ENCODE assay signal across 10 cellular contexts in genomic region chr11:315516-315994, GRCh38. TPM values are rescaled to one million over a fixed set of nuclear protein-coding genes. Genes with fewer than 3 reads are reported as not detected.
A peak's percentile ranks its signal among the peaks of the same experiment; 100 is the strongest.
DNase-seq lines count a peak whose midpoint lies in the region; FAIRE-seq and TF ChIP-seq lines count a peak whose summit lies in the region.
"Had no signal": no experiment of that assay in that cellular context is flagged by ENCODE, and none has a peak within 500 bp of the region (broad histone marks: within the 10 kb centered on the region; RNA-seq: fewer than 3 reads in every experiment).

No MANE protein-coding gene starts in this region.

- DNase-seq in GM12865 (ENCODE audit: low read depth) = no peak
- DNase-seq in activated CD4-positive, alpha-beta memory T cell treated with anti-CD3 and anti-CD28 coated beads, Interleukin-2, amount 10 ng/mL, durations not matched to agents 7 days and 5 days = no peak
- DNase-seq in skeletal muscle cell (ENCODE audit: low read depth) = no peak
- DNase-seq in Ammon's horn (ENCODE audit: low spot score) = no peak
- DNase-seq in NK-92 treated with Interleukin-12 subunit alpha and Interleukin-12 subunit beta, amount 100 ng/mL, for 24 hours (lab: John Stamatoyannopoulos, UW) = no peak
- DNase-seq in GM12892 (ENCODE audit: insufficient read length) = no peak
- DNase-seq in effector CD4-positive, alpha-beta T cell = no peak
- DNase-seq: cortex of kidney had no signal

- no peaks in the 10 kb centered on the region for H3K9me3 Mint-ChIP-seq in activated CD4-positive, alpha-beta memory T cell treated with anti-CD3 and anti-CD28 coated beads, Interleukin-2, amount 10 ng/mL, durations not matched to agents 7 days and 5 days

- POLR2A ChIA-PET in activated CD4-positive, alpha-beta memory T cell treated with anti-CD3 and anti-CD28 coated beads, Interleukin-2, amount 10 ng/mL, durations not matched to agents 7 days and 5 days (lab: Charles Lee) = interaction anchor here (0.9 to 7.2 kb wide), 20 partner anchors 9 to 191 kb away, joined by 3 to 85 read pairs (median 6); partner anchors contain the start of genes BET1L, IFITM5, NLRP6 and PSMD13

- peak overlapping the region; percentile 96 for H3K27ac Mint-ChIP-seq in activated CD4-positive, alpha-beta memory T cell treated with anti-CD3 and anti-CD28 coated beads, Interleukin-2, amount 10 ng/mL, durations not matched to agents 7 days and 5 days

- CTCF ChIA-PET in activated CD4-positive, alpha-beta memory T cell treated with anti-CD3 and anti-CD28 coated beads, Interleukin-2, amount 10 ng/mL, durations not matched to agents 7 days and 5 days (lab: Charles Lee) = interaction anchor here (1.2 to 3.2 kb wide), 6 partner anchors 10 to 134 kb away, joined by 3 to 30 read pairs (median 8); partner anchors contain the start of gene PTDSS2

- TF ChIP-seq POLR2A in GM12892 (IDR thresholded peaks at IDR 0.05; ENCODE audit: low read depth, low read length) = no peak; the same call in 1 of the 2 replicates

- H3K4me3 Mint-ChIP-seq in activated CD4-positive, alpha-beta memory T cell treated with anti-CD3 and anti-CD28 coated beads, Interleukin-2, amount 10 ng/mL, durations not matched to agents 7 days and 5 days = peak overlapping the region; percentile 88

- peaks cover 4% of the 10 kb centered on the region for H3K27me3 Mint-ChIP-seq in activated CD4-positive, alpha-beta memory T cell treated with anti-CD3 and anti-CD28 coated beads, Interleukin-2, amount 10 ng/mL, durations not matched to agents 7 days and 5 days

- FAIRE-seq in GM12892 (lab: Jason Lieb, UNC) = no peak

- no peak for TF ChIP-seq CTCF in GM12865 (IDR thresholded peaks at IDR 0.05; ENCODE audit: insufficient read depth, low read depth, low read length, missing control alignments)

- H3K4me1 Mint-ChIP-seq in activated CD4-positive, alpha-beta memory T cell treated with anti-CD3 and anti-CD28 coated beads, Interleukin-2, amount 10 ng/mL, durations not matched to agents 7 days and 5 days = peaks cover 42% of the 10 kb centered on the region

- peaks cover 57% of the 10 kb centered on the region for H3K36me3 Mint-ChIP-seq in activated CD4-positive, alpha-beta memory T cell treated with anti-CD3 and anti-CD28 coated beads, Interleukin-2, amount 10 ng/mL, durations not matched to agents 7 days and 5 days (ENCODE audit: low read depth)

- H3K4me3 ChIP-seq in GM12865 (ENCODE audit: low read depth, low read length) (peak overlapping the region; percentile 74), iPS-11a (ENCODE audit: low read depth, low read length) (peak overlapping the region; percentile 75), skeletal muscle cell (ENCODE audit: low read depth, low read length) (peak overlapping the region; percentile 52)
- H3K4me3 ChIP-seq: SJSA1 had no signal

RNA-seq across cellular contexts. Expression of gene IFITM1, which starts 1.7 kb away (rescaled TPM):
- 1,000 to 10,000 TPM; 1,010 to 1,055 TPM for total RNA-seq in activated CD4-positive, alpha-beta memory T cell treated with anti-CD3 and anti-CD28 coated beads, Interleukin-2, amount 10 ng/mL, durations not matched to agents 7 days and 5 days
- polyA plus RNA-seq in GM12892 (2012; ENCODE audit: missing spikeins) = 237 TPM

RNA-seq across cellular contexts. Expression of gene IFITM3, which starts 5.1 kb away (rescaled TPM):
- total RNA-seq in activated CD4-positive, alpha-beta memory T cell treated with anti-CD3 and anti-CD28 coated beads, Interleukin-2, amount 10 ng/mL, durations not matched to agents 7 days and 5 days = 10 to 100 TPM; 52.3 to 58.8 TPM
- polyA plus RNA-seq in GM12892 (2012; ENCODE audit: missing spikeins) = 1.7 TPM

RNA-seq across cellular contexts. Expression of gene IFITM2, which starts 7.9 kb away (rescaled TPM):
- 1,000 to 10,000 TPM; 1,637 to 1,643 TPM for total RNA-seq in activated CD4-positive, alpha-beta memory T cell treated with anti-CD3 and anti-CD28 coated beads, Interleukin-2, amount 10 ng/mL, durations not matched to agents 7 days and 5 days
- polyA plus RNA-seq in GM12892 (2012; ENCODE audit: missing spikeins) = 157 TPM

RNA-seq across cellular contexts. Expression of gene IFITM5, which starts 16.2 kb away (rescaled TPM):
- total RNA-seq in activated CD4-positive, alpha-beta memory T cell treated with anti-CD3 and anti-CD28 coated beads, Interleukin-2, amount 10 ng/mL, durations not matched to agents 7 days and 5 days = not detected
- not detected for polyA plus RNA-seq in GM12892 (2012; ENCODE audit: missing spikeins)
- total RNA-seq: SJSA1 had no signal

RNA-seq across cellular contexts. Expression of gene PGGHG, which starts 26.6 kb away (rescaled TPM):
- total RNA-seq in activated CD4-positive, alpha-beta memory T cell treated with anti-CD3 and anti-CD28 coated beads, Interleukin-2, amount 10 ng/mL, durations not matched to agents 7 days and 5 days = 100 to 1,000 TPM; 113 to 117 TPM
- polyA plus RNA-seq in GM12892 (2012; ENCODE audit: missing spikeins) = 13.7 TPM
